37 cellular contexts compared by ENCODE assay signal in the genomic region with DNA sequence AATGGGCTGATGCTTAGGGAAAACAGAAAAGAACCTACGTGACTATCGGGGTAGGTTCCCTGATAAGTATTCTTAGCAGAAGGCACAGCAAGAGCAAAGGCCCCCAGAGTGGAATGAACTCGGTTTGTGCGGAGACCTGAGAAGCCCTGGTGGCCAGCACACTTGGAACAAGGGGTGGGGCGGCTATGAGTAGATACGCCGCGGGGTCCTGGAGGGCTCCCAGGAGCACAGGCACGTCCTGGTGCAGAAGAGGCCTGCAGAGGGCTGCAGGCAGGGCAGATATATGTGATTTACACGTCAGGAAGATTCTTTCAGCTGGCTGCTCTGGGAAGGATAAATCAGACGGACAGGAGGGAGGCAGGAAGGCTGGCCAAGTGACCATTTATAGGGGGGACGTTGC.
"Had no signal": no experiment of that assay in that cellular context is flagged by ENCODE, and none has a peak within 500 bp of the region (broad histone marks: within the 10 kb centered on the region; RNA-seq: fewer than 3 reads in every experiment).

No MANE protein-coding gene starts in this region.

- H3K9me3 Mint-ChIP-seq: activated T-helper 1 cell treated with anti-CD3 and anti-CD28 coated beads, Interleukin-12 subunit alpha, Interleukin-12 subunit beta, Interleukin-2, Interleukin-4 antibody, amounts not matched to agents 30 ng/mL and 10 ng/mL and 1 ng/mL, durations not matched to agents 14 hours and 24 hours and 36 hours had no signal

- H3K4me2 ChIP-seq: SK-N-SH had no signal

- H3K27me3 Mint-ChIP-seq: activated CD4-positive, alpha-beta T cell treated with anti-CD3 and anti-CD28 coated beads for 36 hours had no signal

- ATAC-seq: activated CD4-positive, alpha-beta T cell treated with anti-CD3 and anti-CD28 coated beads for 36 hours; activated CD4-positive, CD25-positive, alpha-beta regulatory T cell treated with anti-CD3 and anti-CD28 coated beads, Interleukin-2, amount 50 U/mL, for 24 hours; activated naive CD4-positive, alpha-beta T cell treated with anti-CD3 and anti-CD28 coated beads, Interleukin-2, amount 50 U/mL, for 72 hours; activated T-cell treated with anti-CD3 and anti-CD28 coated beads, Interleukin-2, amount 50 U/mL, for 4 hours; body of pancreas; PC-3 had no signal

- H3K27ac Mint-ChIP-seq: activated CD4-positive, alpha-beta memory T cell treated with anti-CD3 and anti-CD28 coated beads for 36 hours; activated CD4-positive, alpha-beta T cell treated with anti-CD3 and anti-CD28 coated beads for 36 hours; activated naive CD4-positive, alpha-beta T cell treated with anti-CD3 and anti-CD28 coated beads for 36 hours; activated T-helper 1 cell treated with anti-CD3 and anti-CD28 coated beads, Interleukin-12 subunit alpha, Interleukin-12 subunit beta, Interleukin-2, Interleukin-4 antibody, amounts not matched to agents 30 ng/mL and 10 ng/mL and 1 ng/mL, durations not matched to agents 14 hours and 24 hours and 36 hours; T-helper 1 cell treated with Interleukin-12 subunit alpha and Interleukin-12 subunit beta and Interleukin-4 antibody, amounts not matched to agents 30 μg/mL and 1 μg/mL, for 36 hours; T-helper 2 cell treated with Interferon-gamma antibody and Interleukin-4, amounts not matched to agents 5 μg/mL and 100 μg/mL, for 36 hours had no signal

- H3K9ac ChIP-seq: SK-N-SH had no signal

- H3K27ac ChIP-seq: adrenal gland, body of pancreas, breast epithelium, Peyer's patch, SJSA1 had no signal

- DNase-seq: activated CD4-positive, alpha-beta memory T cell treated with anti-CD3 and anti-CD28 coated beads for 36 hours; activated CD4-positive, alpha-beta T cell treated with anti-CD3 and anti-CD28 coated beads for 36 hours; activated CD4-positive, alpha-beta T cell treated with anti-CD3 and anti-CD28 coated beads, Interleukin-2, amount 50 U/mL, for 1 hour; activated CD8-positive, alpha-beta memory T cell treated with anti-CD3 and anti-CD28 coated beads, Interleukin-2, amount 50 U/mL, for 4 hours; activated gamma-delta T cell treated with Interleukin-2 at 50 U/mL for 16 hours; activated naive CD4-positive, alpha-beta T cell treated with anti-CD3 and anti-CD28 coated beads for 36 hours; activated T-cell treated with anti-CD3 and anti-CD28 coated beads for 4 hours; activated T-cell treated with anti-CD3 and anti-CD28 coated beads, Interleukin-2, amount 50 U/mL, for 4 hours; adrenal gland; body of pancreas; MM.1S; MV-4-11; NCI-H1092 treated with DMSO at 0.1 percent for 48 hours; NCI-H1417; NCI-H146; NCI-H187; NCI-H2029 treated with DMSO at 0.1 percent for 48 hours; NCI-H2107; NCI-H2171; NCI-H510A; NCI-H526; NCI-H748 treated with DMSO at 0.1 percent for 48 hours; NK-92 treated with Interleukin-12 subunit alpha and Interleukin-12 subunit beta, amount 100 ng/mL, for 24 hours; PC-3; Peyer's patch; RPMI8226; SHP77 treated with DMSO at 0.1 percent for 48 hours; SK-N-SH had no signal

- FAIRE-seq: astrocyte, TTC549 had no signal

- H3K4me1 Mint-ChIP-seq: activated CD4-positive, alpha-beta T cell treated with anti-CD3 and anti-CD28 coated beads for 36 hours had no signal

- H3K4me1 ChIP-seq: adrenal gland, breast epithelium, Peyer's patch, SJSA1 had no signal

- H3K4me3 Mint-ChIP-seq: activated CD4-positive, alpha-beta memory T cell treated with anti-CD3 and anti-CD28 coated beads for 36 hours; activated CD4-positive, alpha-beta T cell treated with anti-CD3 and anti-CD28 coated beads for 36 hours; activated naive CD4-positive, alpha-beta T cell treated with anti-CD3 and anti-CD28 coated beads for 36 hours; activated T-cell treated with anti-CD3 and anti-CD28 coated beads, Interleukin-2, amount 50 U/mL, for 4 hours; activated T-helper 1 cell treated with anti-CD3 and anti-CD28 coated beads, Interleukin-12 subunit alpha, Interleukin-12 subunit beta, Interleukin-2, Interleukin-4 antibody, amounts not matched to agents 30 ng/mL and 10 ng/mL and 1 ng/mL, durations not matched to agents 14 hours and 24 hours and 36 hours; T-helper 1 cell treated with Interleukin-12 subunit alpha and Interleukin-12 subunit beta and Interleukin-4 antibody, amounts not matched to agents 30 μg/mL and 1 μg/mL, for 36 hours; T-helper 2 cell treated with Interferon-gamma antibody and Interleukin-4, amounts not matched to agents 5 μg/mL and 100 μg/mL, for 36 hours had no signal

- H3K27me3 ChIP-seq: adrenal gland, body of pancreas, breast epithelium, Peyer's patch, SJSA1 had no signal

- H3K9me3 ChIP-seq: adrenal gland, breast epithelium, SJSA1, SK-N-SH had no signal

- H3K4me3 ChIP-seq: adrenal gland, body of pancreas, breast epithelium, Peyer's patch, SJSA1 had no signal

- H3K36me3 ChIP-seq: adrenal gland, breast epithelium, Peyer's patch, SJSA1 had no signal
